Comparison of ENCODE assay signal across 8 cellular contexts in the genomic region with DNA sequence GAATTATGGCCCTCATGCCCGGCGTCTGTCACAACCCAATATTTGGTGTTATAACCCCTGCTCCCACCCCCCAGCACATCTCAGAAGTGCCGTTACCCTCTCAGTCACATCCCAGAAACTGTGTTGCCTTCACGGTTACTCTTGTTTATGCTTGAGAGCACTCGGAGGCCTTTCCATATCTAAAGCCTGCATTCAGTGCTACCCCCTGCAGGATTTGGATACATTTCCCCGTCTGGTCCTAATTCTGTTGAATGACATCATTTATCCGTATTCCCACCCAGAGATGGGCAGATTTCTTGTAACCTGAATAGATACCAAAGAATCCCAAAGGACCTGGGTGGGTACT. TPM values are rescaled to one million over a fixed set of nuclear protein-coding genes. Genes with fewer than 3 reads are reported as not detected.
DNase-seq lines count a peak whose midpoint lies in the region; ATAC-seq and TF ChIP-seq lines count a peak whose summit lies in the region.

No MANE protein-coding gene starts in this region.

- H3K4me2 ChIP-seq in hepatocyte: peak overlapping the region; percentile 69
- H3K4me2 ChIP-seq in skeletal muscle satellite cell (ENCODE audit: low read length): peak overlapping the region; percentile 93

- H3K9ac ChIP-seq in HUES6 (ENCODE audit: low read length): peak overlapping the region; percentile 87
- H3K9ac ChIP-seq in skeletal muscle satellite cell (ENCODE audit: low read depth, low read length): peak overlapping the region; percentile 93

- peak overlapping the region; percentile 82 for H3K4me3 Mint-ChIP-seq in CD8-positive, alpha-beta T cell
- H3K4me3 Mint-ChIP-seq in activated T-helper 2 cell treated with anti-CD3 and anti-CD28 coated beads, Interferon-gamma antibody, Interleukin-2, Interleukin-4, amounts not matched to agents 10 μg/mL and 5 μg/mL and 100 μg/mL, durations not matched to agents 14 hours and 24 hours and 36 hours (ENCODE audit: low read depth): peak overlapping the region; percentile 75

- no peak for ATAC-seq in CD8-positive, alpha-beta T cell
- ATAC-seq in GM18867 (IDR thresholded peaks at IDR 0.05; ENCODE audit: unreplicated experiment): no peak
- no peak for ATAC-seq in HG02571 (IDR thresholded peaks at IDR 0.05; ENCODE audit: unreplicated experiment)

- H3K27me3 Mint-ChIP-seq in CD8-positive, alpha-beta T cell (ENCODE audit: low read depth): no peaks in the 10 kb centered on the region
- H3K27me3 Mint-ChIP-seq in activated T-helper 2 cell treated with anti-CD3 and anti-CD28 coated beads, Interferon-gamma antibody, Interleukin-2, Interleukin-4, amounts not matched to agents 10 μg/mL and 5 μg/mL and 100 μg/mL, durations not matched to agents 14 hours and 24 hours and 36 hours (ENCODE audit: low read depth): peaks cover 54% of the 10 kb centered on the region

- H2AFZ ChIP-seq in hepatocyte: peak overlapping the region; percentile 9

- peak overlapping the region; percentile 97 for H3K27ac Mint-ChIP-seq in CD8-positive, alpha-beta T cell
- H3K27ac Mint-ChIP-seq in activated T-helper 2 cell treated with anti-CD3 and anti-CD28 coated beads, Interferon-gamma antibody, Interleukin-2, Interleukin-4, amounts not matched to agents 10 μg/mL and 5 μg/mL and 100 μg/mL, durations not matched to agents 14 hours and 24 hours and 36 hours: peak overlapping the region; percentile 96

- H3K27me3 ChIP-seq in CD8-positive, alpha-beta T cell (ENCODE audit: insufficient read depth, low read length): no peaks in the 10 kb centered on the region
- H3K27me3 ChIP-seq in HUES6 (ENCODE audit: control insufficient read depth, insufficient read depth, low read length) (no peaks in the 10 kb centered on the region), hepatocyte (no peaks in the 10 kb centered on the region), skeletal muscle satellite cell (ENCODE audit: control insufficient read depth, insufficient read depth, low read length) (no peaks in the 10 kb centered on the region)

- no peak for DNase-seq in CD8-positive, alpha-beta T cell
- no peak for DNase-seq in activated T-helper 2 cell treated with anti-CD3 and anti-CD28 coated beads, Interferon-gamma antibody, Interleukin-2, Interleukin-4, amounts not matched to agents 10 μg/mL and 5 μg/mL and 100 μg/mL, durations not matched to agents 14 hours and 24 hours and 36 hours (ENCODE audit: low spot score)
- peak; percentile 62 for DNase-seq in hepatocyte (ENCODE audit: low spot score)
- DNase-seq in activated CD8-positive, alpha-beta memory T cell treated with anti-CD3 and anti-CD28 coated beads for 24 hours: no peak

- no peak for TF ChIP-seq CTCF in CD8-positive, alpha-beta T cell (IDR thresholded peaks at IDR 0.05)
- peak; percentile 29 for TF ChIP-seq CTCF in hepatocyte (IDR thresholded peaks at IDR 0.05; ENCODE audit: poor library complexity)

- H3K4me3 ChIP-seq in CD8-positive, alpha-beta T cell (ENCODE audit: low read depth, low read length): peak overlapping the region; percentile 45
- H3K4me3 ChIP-seq in HUES6 (ENCODE audit: low read depth, low read length) (peak overlapping the region; percentile 75), hepatocyte (no peak overlapping the region), skeletal muscle satellite cell (ENCODE audit: low read length) (peak overlapping the region; percentile 73)

- POLR2A ChIA-PET in CD8-positive, alpha-beta T cell (lab: Charles Lee): interaction anchor here (0.5 to 2.1 kb wide), 5 partner anchors 9 to 34 kb away, joined by 3 to 11 read pairs (median 7); no protein-coding TSS in a partner anchor

- no peaks in the 10 kb centered on the region for H3K9me3 Mint-ChIP-seq in CD8-positive, alpha-beta T cell
- H3K9me3 Mint-ChIP-seq in activated T-helper 2 cell treated with anti-CD3 and anti-CD28 coated beads, Interferon-gamma antibody, Interleukin-2, Interleukin-4, amounts not matched to agents 10 μg/mL and 5 μg/mL and 100 μg/mL, durations not matched to agents 14 hours and 24 hours and 36 hours: no peaks in the 10 kb centered on the region

- no peaks in the 10 kb centered on the region for H3K9me3 ChIP-seq in CD8-positive, alpha-beta T cell (ENCODE audit: low read length)
- H3K9me3 ChIP-seq in HUES6 (ENCODE audit: control insufficient read depth, insufficient read depth, low read depth, low read length) (no peaks in the 10 kb centered on the region), hepatocyte (ENCODE audit: low read depth) (no peaks in the 10 kb centered on the region), skeletal muscle satellite cell (replicated peaks; ENCODE audit: low read length) (no peaks in the 10 kb centered on the region)

- CTCF ChIA-PET in CD8-positive, alpha-beta T cell (lab: Charles Lee): interaction anchor here (1.4 to 2.6 kb wide), 2 partner anchors 36 to 84 kb away, joined by 3 to 18 read pairs; no protein-coding TSS in a partner anchor

- no peaks in the 10 kb centered on the region for H3K36me3 Mint-ChIP-seq in CD8-positive, alpha-beta T cell
- H3K36me3 Mint-ChIP-seq in activated T-helper 2 cell treated with anti-CD3 and anti-CD28 coated beads, Interferon-gamma antibody, Interleukin-2, Interleukin-4, amounts not matched to agents 10 μg/mL and 5 μg/mL and 100 μg/mL, durations not matched to agents 14 hours and 24 hours and 36 hours (ENCODE audit: low read depth): no peaks in the 10 kb centered on the region

- no peaks in the 10 kb centered on the region for H3K9me2 ChIP-seq in hepatocyte (replicated peaks; ENCODE audit: insufficient read depth)

- WGBS in hepatocyte (ENCODE audit: low lambda C conversion rate, missing lambda C conversion rate): 6% methylated on average over 7 of the region's 7 CpGs

- H3K79me2 ChIP-seq in hepatocyte: no peaks in the 10 kb centered on the region

- H3K36me3 ChIP-seq in CD8-positive, alpha-beta T cell (ENCODE audit: insufficient read depth, low read length): no peaks in the 10 kb centered on the region
- no peaks in the 10 kb centered on the region for H3K36me3 ChIP-seq in HUES6 (ENCODE audit: control insufficient read depth, insufficient read depth, low read length)
- H3K36me3 ChIP-seq in hepatocyte (replicated peaks; ENCODE audit: insufficient read depth, low read depth): no peaks in the 10 kb centered on the region
- no peaks in the 10 kb centered on the region for H3K36me3 ChIP-seq in skeletal muscle satellite cell (ENCODE audit: insufficient read depth, low read length)

- intact Hi-C loops in CD8-positive, alpha-beta T cell (cut with DNase I, micrococcal nuclease): loop anchor here (1.0 to 5.0 kb wide), 7 partner anchors 10 to 263 kb away; a partner anchor contains a TSS
- intact Hi-C loops in activated T-helper 2 cell treated with anti-CD3 and anti-CD28 coated beads, Interferon-gamma antibody, Interleukin-2, Interleukin-4, amounts not matched to agents 10 μg/mL and 5 μg/mL and 100 μg/mL, durations not matched to agents 14 hours and 24 hours and 36 hours (cut with micrococcal nuclease): loop anchor here (1.0 kb wide), 3 partner anchors 10 to 35 kb away; a partner anchor contains a TSS

- H3K4me1 ChIP-seq in CD8-positive, alpha-beta T cell (ENCODE audit: insufficient read depth, low read length): peaks cover 17% of the 10 kb centered on the region
- H3K4me1 ChIP-seq in HUES6 (ENCODE audit: control insufficient read depth, insufficient read depth, low read length) (peaks cover 30% of the 10 kb centered on the region; the same call in 1 of the 2 replicates), hepatocyte (ENCODE audit: insufficient read depth) (peaks cover 35% of the 10 kb centered on the region), skeletal muscle satellite cell (ENCODE audit: control insufficient read depth, insufficient read depth, low read length) (peaks cover 35% of the 10 kb centered on the region)

- no peaks in the 10 kb centered on the region for H4K20me1 ChIP-seq in hepatocyte (ENCODE audit: insufficient read depth, poor library complexity, severe bottlenecking)

- H3K27ac ChIP-seq in CD8-positive, alpha-beta T cell (ENCODE audit: low read depth, low read length): peak overlapping the region; percentile 92
- peak overlapping the region; percentile 90 for H3K27ac ChIP-seq in HUES6 (ENCODE audit: low read depth, low read length)
- peak overlapping the region; percentile 94 for H3K27ac ChIP-seq in hepatocyte

- peaks cover 29% of the 10 kb centered on the region for H3K4me1 Mint-ChIP-seq in CD8-positive, alpha-beta T cell (ENCODE audit: low read depth)
- H3K4me1 Mint-ChIP-seq in activated T-helper 2 cell treated with anti-CD3 and anti-CD28 coated beads, Interferon-gamma antibody, Interleukin-2, Interleukin-4, amounts not matched to agents 10 μg/mL and 5 μg/mL and 100 μg/mL, durations not matched to agents 14 hours and 24 hours and 36 hours (ENCODE audit: low read depth): peaks cover 30% of the 10 kb centered on the region

RNA-seq across cellular contexts. Expression of a gene that starts 19.1 kb away (rescaled TPM):
- 1,000 to 10,000 TPM; 1,826 to 1,941 TPM for total RNA-seq in CD8-positive, alpha-beta T cell
- 24.7 and 27.8 TPM in 2 replicates for total RNA-seq in activated T-helper 2 cell treated with anti-CD3 and anti-CD28 coated beads, Interferon-gamma antibody, Interleukin-2, Interleukin-4, amounts not matched to agents 10 μg/mL and 5 μg/mL and 100 μg/mL, durations not matched to agents 14 hours and 24 hours and 36 hours
- 657 and 865 TPM in 2 replicates for total RNA-seq in hepatocyte
- 935 and 1,189 TPM in 2 replicates for polyA plus RNA-seq in hepatocyte
- 3.3 and 7.9 TPM in 2 replicates for total RNA-seq in skeletal muscle satellite cell (2012; rRNA removed)

Comparison
In these comparisons a context has a peak if more than half of its experiments do, and no peak if none do; other contexts are left out.
1. RNA of a gene that starts 19.1 kb away (total RNA-seq): 1,826 to 1,941 TPM in CD8-positive, alpha-beta T cell and 657 to 865 TPM in hepatocyte; 24.7 to 27.8 TPM in activated T-helper 2 cell treated with anti-CD3 and anti-CD28 coated beads, Interferon-gamma antibody, Interleukin-2, Interleukin-4, amounts not matched to agents 10 μg/mL and 5 μg/mL and 100 μg/mL, durations not matched to agents 14 hours and 24 hours and 36 hours; every median in the first group is over 10 times any median in the second.
2. Peak in every context shown above with its lines, with median percentiles within 50 percentile points of each other: H3K27ac ChIP-seq.